ENCODE assay signal across 22 cellular contexts in the genomic region with DNA sequence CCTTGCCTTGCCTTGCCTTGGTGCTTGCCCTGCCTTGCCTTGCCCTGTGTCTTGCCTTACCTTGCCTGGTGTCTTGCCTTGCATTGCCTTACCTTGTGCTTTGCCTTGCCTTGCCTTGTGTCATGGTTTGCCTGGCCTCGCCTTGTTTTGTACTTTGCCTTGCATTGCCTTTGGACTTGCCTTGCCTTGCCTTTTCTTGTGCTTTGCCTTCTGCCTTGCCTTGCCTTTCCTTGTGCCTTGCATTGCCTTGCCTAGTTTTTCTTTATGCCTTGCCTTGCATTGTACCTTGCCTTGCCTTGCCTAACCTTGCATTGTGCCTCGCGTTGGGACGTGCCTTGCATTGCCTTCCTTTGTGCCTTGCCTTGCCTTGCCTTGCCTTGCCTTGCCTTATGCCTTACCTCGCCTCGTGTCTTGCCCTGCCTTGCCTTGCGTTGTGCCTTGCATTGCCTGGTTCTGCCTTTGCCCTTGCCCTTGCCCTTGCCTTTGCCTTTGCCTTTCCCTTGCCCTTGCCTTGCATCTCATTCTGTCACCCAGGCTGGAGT.
"Had no signal": no experiment of that assay in that cellular context is flagged by ENCODE, and none has a peak within 500 bp of the region (broad histone marks: within the 10 kb centered on the region; RNA-seq: fewer than 3 reads in every experiment).

No MANE protein-coding gene starts in this region.

- H3K36me3 Mint-ChIP-seq: mesothelial cell of epicardium; natural killer cell; stimulated activated effector memory CD8-positive, alpha-beta T cell treated with anti-CD3 and anti-CD28 coated beads, Interleukin-12 subunit alpha, Interleukin-12 subunit beta, amount 100 ng/mL, for 72 hours had no signal

- H3K4me2 ChIP-seq: hepatocyte had no signal

- H3K27ac ChIP-seq: coronary artery, dorsolateral prefrontal cortex, esophagus squamous epithelium, hepatocyte, ovary, right atrium auricular region, sigmoid colon, skin epidermis, tibial artery, upper lobe of right lung, vagina had no signal

- H3K4me3 Mint-ChIP-seq: mesothelial cell of epicardium; natural killer cell; neural crest cell; stimulated activated effector memory CD8-positive, alpha-beta T cell treated with anti-CD3 and anti-CD28 coated beads, Interleukin-12 subunit alpha, Interleukin-12 subunit beta, amount 100 ng/mL, for 72 hours had no signal

- H3K27ac Mint-ChIP-seq: mesothelial cell of epicardium; natural killer cell; stimulated activated effector memory CD8-positive, alpha-beta T cell treated with anti-CD3 and anti-CD28 coated beads, Interleukin-12 subunit alpha, Interleukin-12 subunit beta, amount 100 ng/mL, for 72 hours had no signal

- H3K9me3 ChIP-seq: esophagus squamous epithelium, ovary, right atrium auricular region, sigmoid colon, tibial artery, upper lobe of right lung, vagina had no signal

- H3K79me2 ChIP-seq: hepatocyte had no signal

- H3K9me3 Mint-ChIP-seq: mesothelial cell of epicardium; natural killer cell; neural crest cell; stimulated activated effector memory CD8-positive, alpha-beta T cell treated with anti-CD3 and anti-CD28 coated beads, Interleukin-12 subunit alpha, Interleukin-12 subunit beta, amount 100 ng/mL, for 72 hours had no signal

- DNase-seq: dorsolateral prefrontal cortex; effector CD8-positive, alpha-beta T cell; esophagus squamous epithelium; foreskin fibroblast; kidney glomerular epithelial cell; natural killer cell; nucleus accumbens; sigmoid colon; stimulated activated CD4-positive, alpha-beta T cell treated with anti-CD3 and anti-CD28 coated beads, Interleukin-12 subunit alpha, Interleukin-12 subunit beta, amount 100 ng/mL, for 4 hours; stimulated activated CD4-positive, alpha-beta T cell treated with anti-CD3 and anti-CD28 coated beads, Interleukin-2, amount 100 ng/mL, for 48 hours; stimulated activated naive CD8-positive, alpha-beta T cell treated with anti-CD3 and anti-CD28 coated beads, Interleukin-15, Interleukin-2, amounts not matched to agents 100 U/mL and 50 U/mL, for 24 hours; tibial artery; upper lobe of right lung had no signal

- H3K4me3 ChIP-seq: coronary artery, dorsolateral prefrontal cortex, esophagus squamous epithelium, hepatocyte, ovary, right atrium auricular region, sigmoid colon, skin epidermis, tibial artery, upper lobe of right lung, vagina had no signal

- H3K36me3 ChIP-seq: esophagus squamous epithelium, ovary, right atrium auricular region, sigmoid colon, tibial artery, upper lobe of right lung, vagina had no signal

- H3K27me3 ChIP-seq: esophagus squamous epithelium, hepatocyte, ovary, right atrium auricular region, sigmoid colon, tibial artery, upper lobe of right lung, vagina had no signal

- H3K4me1 Mint-ChIP-seq: mesothelial cell of epicardium; natural killer cell; neural crest cell; stimulated activated effector memory CD8-positive, alpha-beta T cell treated with anti-CD3 and anti-CD28 coated beads, Interleukin-12 subunit alpha, Interleukin-12 subunit beta, amount 100 ng/mL, for 72 hours had no signal

- H3K4me1 ChIP-seq: esophagus squamous epithelium, right atrium auricular region, sigmoid colon, tibial artery, upper lobe of right lung, vagina had no signal

- H2AFZ ChIP-seq: hepatocyte had no signal

- ATAC-seq: natural killer cell; stimulated activated effector memory CD8-positive, alpha-beta T cell treated with anti-CD3 and anti-CD28 coated beads, Interleukin-12 subunit alpha, Interleukin-12 subunit beta, amount 100 ng/mL, for 72 hours; stimulated activated naive CD8-positive, alpha-beta T cell treated with anti-CD3 and anti-CD28 coated beads, Interleukin-15, Interleukin-2, amounts not matched to agents 100 U/mL and 50 U/mL, for 24 hours; upper lobe of right lung had no signal
